14 cellular contexts compared by ENCODE assay signal in the genomic region with DNA sequence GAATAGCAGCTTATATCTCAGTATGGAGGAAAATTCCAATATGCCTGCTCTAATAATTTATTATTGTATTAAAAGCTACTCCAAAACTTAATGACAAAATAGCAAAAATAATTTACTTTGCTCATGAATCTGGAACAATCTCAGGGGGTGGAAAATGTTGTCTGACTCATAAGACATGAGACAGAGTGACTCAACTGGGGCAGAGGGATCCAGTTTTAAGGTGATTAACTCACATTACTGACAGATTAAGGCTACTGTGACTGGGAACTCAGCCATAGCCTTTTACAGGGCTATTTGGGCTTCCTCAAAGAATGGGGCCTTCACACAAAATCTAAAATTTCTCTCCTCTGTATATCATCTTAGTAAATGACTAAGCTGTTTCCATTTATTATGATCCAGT.
DNase-seq lines count a peak whose midpoint lies in the region; ATAC-seq and TF ChIP-seq lines count a peak whose summit lies in the region.
"Had no signal": no experiment of that assay in that cellular context is flagged by ENCODE, and none has a peak within 500 bp of the region (broad histone marks: within the 10 kb centered on the region; RNA-seq: fewer than 3 reads in every experiment).

No MANE protein-coding gene starts in this region.

- H3K27me3 ChIP-seq in A673 (replicated peaks; ENCODE audit: insufficient read depth, low read depth, low read length, poor library complexity) (no peaks in the 10 kb centered on the region), foreskin keratinocyte (no peaks in the 10 kb centered on the region)
- H3K27me3 ChIP-seq: colonic mucosa had no signal

- peaks cover 37% of the 10 kb centered on the region for H3K4me1 ChIP-seq in A673 (ENCODE audit: insufficient read depth, low read length, poor library complexity, severe bottlenecking)
- H3K4me1 ChIP-seq in foreskin keratinocyte: peaks cover 4% of the 10 kb centered on the region
- H3K4me1 ChIP-seq: A549, colonic mucosa had no signal

- H3K27ac ChIP-seq in A673 (ENCODE audit: low read depth, low read length, poor library complexity, severe bottlenecking): peak overlapping the region; percentile 47
- H3K27ac ChIP-seq in foreskin keratinocyte: no peak overlapping the region
- H3K27ac ChIP-seq: A549, colonic mucosa had no signal

- H3K4me3 ChIP-seq in A673 (ENCODE audit: low read depth, low read length, poor library complexity, severe bottlenecking): no peak overlapping the region
- H3K4me3 ChIP-seq: A549, colonic mucosa had no signal

- CTCF ChIA-PET in A673 (lab: Charles Lee): no interaction called here

- no TSS peak for BruUV-seq in A673 (replicated peaks; lab: Mats Ljungman, UMichigan)

- no peaks in the 10 kb centered on the region for H3K9me3 ChIP-seq in A673 (ENCODE audit: low read depth, low read length, poor library complexity, severe bottlenecking)
- H3K9me3 ChIP-seq: A549, colonic mucosa had no signal

- TF ChIP-seq CTCF in A673 (conservative IDR thresholded peaks at IDR 0.05; ENCODE audit: low read depth, low read length): no peak
- TF ChIP-seq CTCF in foreskin keratinocyte (conservative IDR thresholded peaks at IDR 0.05): no peak

- ATAC-seq in foreskin keratinocyte: peak; percentile 100
- ATAC-seq in HG02981 (IDR thresholded peaks at IDR 0.05; ENCODE audit: unreplicated experiment): no peak
- ATAC-seq in GM21360 (IDR thresholded peaks at IDR 0.05; ENCODE audit: unreplicated experiment): no peak
- no peak for ATAC-seq in HG02884 (IDR thresholded peaks at IDR 0.05; ENCODE audit: unreplicated experiment)
- ATAC-seq: right cardiac atrium had no signal

- POLR2A ChIA-PET in A673 (lab: Charles Lee; ENCODE audit: low non-redundant PET): no interaction called here

- intact Hi-C loops in A673 (cut with micrococcal nuclease; ENCODE audit: unreplicated experiment): no loop called here

- DNase-seq in A673 (ENCODE audit: low spot score) (peak; percentile 86), HS-27A (ENCODE audit: low read depth) (peak; percentile 65), amniotic epithelial cell (ENCODE audit: low read depth) (peak; percentile 78), foreskin keratinocyte (peak; percentile 53 to 80), DMS79 (lab: John Stamatoyannopoulos, UW) (no peak)
- DNase-seq: activated effector memory CD4-positive, alpha-beta T cell treated with Interleukin-2 at 50 U/mL for 16 hours; colonic mucosa; NCI-H146; right cardiac atrium; T-helper 1 cell had no signal

- no peaks in the 10 kb centered on the region for H3K36me3 ChIP-seq in A673 (ENCODE audit: insufficient read depth, low read length, poor library complexity, severe bottlenecking)
- H3K36me3 ChIP-seq: colonic mucosa had no signal
